Comparison of ENCODE assay signal across 15 cellular contexts in genomic region chr5:60346391-60346790, GRCh38.
"Had no signal": no experiment of that assay in that cellular context is flagged by ENCODE, and none has a peak within 500 bp of the region (broad histone marks: within the 10 kb centered on the region; RNA-seq: fewer than 3 reads in every experiment).

No MANE protein-coding gene starts in this region.

- DNase-seq: activated CD4-positive, alpha-beta memory T cell treated with anti-CD3 and anti-CD28 coated beads for 36 hours; activated CD8-positive, alpha-beta memory T cell treated with anti-CD3 and anti-CD28 coated beads, Interleukin-2, amount 10 ng/mL, durations not matched to agents 7 days and 5 days; activated naive CD4-positive, alpha-beta T cell treated with anti-CD3 and anti-CD28 coated beads, Interleukin-2, amount 10 ng/mL, durations not matched to agents 7 days and 5 days; activated T-cell treated with anti-CD3 and anti-CD28 coated beads, Interleukin-2, amount 50 U/mL, for 1 hour; glutamatergic neuron; kidney glomerular epithelial cell; nucleus accumbens; posterior cingulate gyrus; stimulated activated CD4-positive, alpha-beta T cell treated with anti-CD3 and anti-CD28 coated beads, Interleukin-15, amount 100 ng/mL, for 24 hours; stimulated activated CD4-positive, alpha-beta T cell treated with anti-CD3 and anti-CD28 coated beads, Interleukin-4, amount 100 ng/mL, for 1 hour; stimulated activated naive B cell treated with anti-CD40 and anti-IgM and Interleukin-4, amounts not matched to agents 10 μg/mL and 1 μg/mL and 100 μg/mL, for 72 hours; tibial artery had no signal

- H3K36me3 ChIP-seq: cardiac muscle cell, tibial artery had no signal

- H3K27me3 ChIP-seq: cardiac muscle cell, tibial artery had no signal

- H3K27ac ChIP-seq: cardiac muscle cell, skin epidermis, tibial artery, VCaP had no signal

- H3K9me3 ChIP-seq: tibial artery had no signal

- H3K4me3 ChIP-seq: cardiac muscle cell, skin epidermis, tibial artery had no signal
